15 cellular contexts compared by ENCODE assay signal in the genomic region with DNA sequence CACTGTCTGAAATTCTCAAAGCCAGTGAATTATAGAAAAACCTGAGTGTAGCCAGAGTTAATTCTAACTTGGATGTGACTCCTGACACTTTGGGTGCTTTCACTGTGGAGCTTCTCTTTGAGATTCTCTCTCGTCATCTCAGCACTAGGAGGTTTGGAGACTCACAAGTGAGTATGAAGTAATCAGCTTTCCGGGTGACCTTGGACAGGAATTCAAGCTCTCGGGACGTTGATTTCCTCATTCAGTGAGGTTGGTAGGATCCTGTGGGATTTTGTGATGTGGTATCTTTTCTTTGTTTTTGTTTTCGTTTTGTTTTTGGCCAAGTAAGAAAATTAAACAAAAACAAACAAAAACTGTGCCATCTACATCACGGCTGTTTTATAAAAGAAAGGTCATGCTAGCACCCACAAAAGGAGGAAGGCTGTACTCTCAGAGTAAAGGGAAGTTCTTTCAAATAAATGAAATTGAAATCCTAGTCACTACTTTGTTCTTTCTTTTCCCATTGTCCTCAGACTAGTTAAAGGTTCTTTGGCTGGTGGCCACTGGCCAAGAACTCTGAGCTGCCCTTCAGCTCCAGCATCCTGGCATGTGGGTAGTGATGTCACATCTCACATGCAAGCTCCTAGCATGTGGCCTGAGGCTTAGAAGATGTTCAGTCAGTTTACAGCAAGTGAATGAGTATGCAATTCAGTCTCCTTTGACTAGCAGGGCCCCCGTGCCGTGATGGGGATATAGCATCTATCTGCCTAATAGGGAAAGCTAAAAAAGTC.
DNase-seq lines count a peak whose midpoint lies in the region; ATAC-seq and TF ChIP-seq lines count a peak whose summit lies in the region.
"Had no signal": no experiment of that assay in that cellular context is flagged by ENCODE, and none has a peak within 500 bp of the region (broad histone marks: within the 10 kb centered on the region; RNA-seq: fewer than 3 reads in every experiment).

No MANE protein-coding gene starts in this region.

- in situ Hi-C loops in mammary epithelial cell (cut with MboI; ENCODE audit: low sequenced_read_pairs in 2 of 2) (no loop called here), brain microvascular endothelial cell (cut with HindIII; ENCODE audit: low pct_ligation_motif_present, low sequenced_read_pairs) (no loop called here)

- H3K4me3 Mint-ChIP-seq in MCF 10A (ENCODE audit: unreplicated experiment): no peak overlapping the region
- H3K4me3 Mint-ChIP-seq: activated T-helper 17 cell treated with anti-CD3 and anti-CD28 coated beads, Interleukin-2, amount 50 U/mL, for 72 hours had no signal

- DNase-seq in MCF 10A (ENCODE audit: unreplicated experiment) (peak; percentile 40), mammary epithelial cell (no peak), brain microvascular endothelial cell (peak; percentile 28), left ventricle myocardium superior (peak; percentile 56), testis (peak; percentile 60), colonic mucosa (no peak), NCI-H345 treated with DMSO at 0.1 percent for 48 hours (lab: John Stamatoyannopoulos, UW; ENCODE audit: unreplicated experiment) (no peak)
- DNase-seq: activated CD4-positive, alpha-beta T cell treated with anti-CD3 and anti-CD28 coated beads for 4 hours; NCI-H526; right lobe of liver; thyroid gland had no signal

- POLR2A ChIA-PET in MCF 10A (lab: Yijun Ruan, JAX): interaction anchor here (0.6 kb wide), 1 partner anchor 1120 kb away, joined by 4 read pairs; no protein-coding TSS in a partner anchor

- BruUV-seq in MCF 10A (replicated peaks; lab: Mats Ljungman, UMichigan): no TSS peak
- BruUV-seq in mammary epithelial cell (replicated peaks; lab: Mats Ljungman, UMichigan): no TSS peak

- H3K27ac Mint-ChIP-seq in MCF 10A (ENCODE audit: low read depth, unreplicated experiment): no peak overlapping the region
- H3K27ac Mint-ChIP-seq: activated T-helper 17 cell treated with anti-CD3 and anti-CD28 coated beads, Interleukin-2, amount 50 U/mL, for 72 hours had no signal

- no peaks in the 10 kb centered on the region for H3K79me2 ChIP-seq in mammary epithelial cell (ENCODE audit: insufficient read depth, low read length)

- no peaks in the 10 kb centered on the region for H3K27me3 Mint-ChIP-seq in MCF 10A (ENCODE audit: insufficient read depth, unreplicated experiment)

- H3K4me3 ChIP-seq in mammary epithelial cell (replicated peaks in 1 of 3; ENCODE audit: insufficient read depth in 1 of 3, low read depth in 2 of 3, low read length in 3 of 3) (no peak overlapping the region), brain microvascular endothelial cell (ENCODE audit: low read depth, low read length) (no peak overlapping the region), testis (no peak overlapping the region), colonic mucosa (no peak overlapping the region)
- H3K4me3 ChIP-seq: A549, coronary artery, right lobe of liver, thyroid gland had no signal

- H4K20me1 ChIP-seq in mammary epithelial cell (ENCODE audit: insufficient read depth, low read length): no peaks in the 10 kb centered on the region

- CTCF ChIA-PET in MCF 10A (lab: Yijun Ruan, JAX): interaction anchor here (0.6 to 1.5 kb wide), 6 partner anchors 11 to 315 kb away, joined by 3 to 5 read pairs (median 4); no protein-coding TSS in a partner anchor
- CTCF ChIA-PET in mammary epithelial cell (lab: Charles Lee; ENCODE audit: low non-redundant PET): no interaction called here

- no peak overlapping the region for H2AFZ ChIP-seq in mammary epithelial cell (ENCODE audit: low read depth, low read length)

- ATAC-seq in left ventricle myocardium superior (peak; percentile 19), GM18502 (IDR thresholded peaks at IDR 0.05; ENCODE audit: poor library complexity, unreplicated experiment) (no peak)
- ATAC-seq: A549; activated T-helper 17 cell treated with anti-CD3 and anti-CD28 coated beads, Interleukin-2, amount 50 U/mL, for 72 hours had no signal

- H3K36me3 Mint-ChIP-seq in MCF 10A (ENCODE audit: insufficient read depth, unreplicated experiment): peaks cover 16% of the 10 kb centered on the region

- H3K27ac ChIP-seq in mammary epithelial cell (ENCODE audit: insufficient read depth, low read depth, low read length) (no peak overlapping the region), brain microvascular endothelial cell (no peak overlapping the region), testis (peak overlapping the region in 1 of 2 donors; percentile 8), colonic mucosa (no peak overlapping the region)
- H3K27ac ChIP-seq: coronary artery, right lobe of liver, thyroid gland had no signal

- 98% methylated on average over 8 of the region's 8 CpGs for WGBS in mammary epithelial cell (ENCODE audit: low coverage, missing lambda C conversion rate)
- 41 to 49% methylated on average over 8 of the region's 8 CpGs for WGBS in testis, 2 donors

- no peak overlapping the region for H3K9ac ChIP-seq in mammary epithelial cell (ENCODE audit: insufficient read depth, low read length)
- H3K9ac ChIP-seq in colonic mucosa (ENCODE audit: low read depth in 2 of 2, low read length in 2 of 2): no peak overlapping the region

- H3K4me1 ChIP-seq in mammary epithelial cell (ENCODE audit: insufficient read depth, low read length): peaks cover 10% of the 10 kb centered on the region
- peaks cover 4% of the 10 kb centered on the region for H3K4me1 ChIP-seq in testis
- H3K4me1 ChIP-seq in colonic mucosa: no peaks in the 10 kb centered on the region

- peaks cover 27% of the 10 kb centered on the region for H3K4me1 Mint-ChIP-seq in MCF 10A (ENCODE audit: insufficient read depth, unreplicated experiment)
- H3K4me1 Mint-ChIP-seq: activated T-helper 17 cell treated with anti-CD3 and anti-CD28 coated beads, Interleukin-2, amount 50 U/mL, for 72 hours had no signal

- H3K27me3 ChIP-seq in mammary epithelial cell (ENCODE audit: insufficient read depth, low read length) (no peaks in the 10 kb centered on the region), brain microvascular endothelial cell (replicated peaks) (no peaks in the 10 kb centered on the region), testis (no peaks in the 10 kb centered on the region), colonic mucosa (no peaks in the 10 kb centered on the region)
- H3K27me3 ChIP-seq: right lobe of liver, thyroid gland had no signal

- H3K9me3 Mint-ChIP-seq in MCF 10A (ENCODE audit: unreplicated experiment): no peaks in the 10 kb centered on the region
- H3K9me3 Mint-ChIP-seq: activated T-helper 17 cell treated with anti-CD3 and anti-CD28 coated beads, Interleukin-2, amount 50 U/mL, for 72 hours had no signal

- H3K4me2 ChIP-seq in mammary epithelial cell (ENCODE audit: insufficient read depth, low read depth, low read length): no peak overlapping the region
- H3K4me2 ChIP-seq: A549 had no signal

- TF ChIP-seq POLR2A in testis (IDR thresholded peaks at IDR 0.05): no peak

- H3K9me3 ChIP-seq in mammary epithelial cell (replicated peaks; ENCODE audit: insufficient read depth, low read length) (no peaks in the 10 kb centered on the region), testis (no peaks in the 10 kb centered on the region), colonic mucosa (no peaks in the 10 kb centered on the region)
- H3K9me3 ChIP-seq: A549, right lobe of liver, thyroid gland had no signal

- dilution Hi-C loops in mammary epithelial cell (cut with HindIII; ENCODE audit: low sequenced_read_pairs): no loop called here

- intact Hi-C loops in MCF 10A (cut with micrococcal nuclease): no loop called here
- intact Hi-C loops in mammary epithelial cell (cut with micrococcal nuclease): no loop called here
- intact Hi-C loops in left ventricle myocardium superior (cut with micrococcal nuclease): no loop called here
- intact Hi-C loops in testis (cut with DNase I; ENCODE audit: low total_unique reads): no loop called here
- intact Hi-C loops in colonic mucosa (cut with DNase I): no loop called here

- H3K36me3 ChIP-seq in mammary epithelial cell (ENCODE audit: insufficient read depth, low read length) (no peaks in the 10 kb centered on the region), brain microvascular endothelial cell (replicated peaks) (no peaks in the 10 kb centered on the region), testis (ENCODE audit: low read depth, missing control alignments) (no peaks in the 10 kb centered on the region), colonic mucosa (no peaks in the 10 kb centered on the region)
- H3K36me3 ChIP-seq: right lobe of liver had no signal

- TF ChIP-seq CTCF in MCF 10A (IDR thresholded peaks at IDR 0.05; ENCODE audit: unreplicated experiment) (no peak), mammary epithelial cell (conservative IDR thresholded peaks at IDR 0.05 in 1 of 2, IDR thresholded peaks at IDR 0.05 in 1 of 2; ENCODE audit: extremely low read depth in 1 of 2, insufficient read depth in 1 of 2, low read depth in 1 of 2, low read length in 2 of 2) (no peak), brain microvascular endothelial cell (IDR thresholded peaks at IDR 0.05; ENCODE audit: low read depth, low read length, missing control alignments) (no peak), testis (IDR thresholded peaks at IDR 0.05) (no peak), colonic mucosa (IDR thresholded peaks at IDR 0.05) (no peak)

Comparison
In these comparisons a context has a peak if more than half of its experiments do, and no peak if none do; other contexts are left out.
1. DNase-seq: peak in MCF 10A (single experiment), brain microvascular endothelial cell (single experiment), left ventricle myocardium superior (single experiment) and testis (single experiment); none in mammary epithelial cell (single experiment), colonic mucosa (single experiment) and NCI-H345 treated with DMSO at 0.1 percent for 48 hours (single experiment).